In genomic region chr2:9897796-9898195, GRCh38 we compare ENCODE assay signal across 1 cellular context.
TF ChIP-seq lines count a peak whose summit lies in the region.

No MANE protein-coding gene starts in this region.

TF ChIP-seq in H1, 55 proteins besides CTCF, POLR2A, EP300 and RAD21:
- TF ChIP-seq KDM5A (IDR thresholded peaks at IDR 0.05; ENCODE audit: low read length) (no peak), NRF1 (IDR thresholded peaks at IDR 0.05; ENCODE audit: low read depth, low read length) (no peak), POU5F1 (IDR thresholded peaks at IDR 0.05; ENCODE audit: low read depth, low read length) (no peak), TCF12 (IDR thresholded peaks at IDR 0.05; ENCODE audit: low read depth, low read length) (no peak), CHD2 (IDR thresholded peaks at IDR 0.05; ENCODE audit: low read length) (no peak), JUND (IDR thresholded peaks at IDR 0.05; ENCODE audit: low read length) (no peak), RXRA (IDR thresholded peaks at IDR 0.05; ENCODE audit: insufficient read depth, low read depth, low read length) (no peak), CHD1 (IDR thresholded peaks at IDR 0.05; ENCODE audit: low read depth, low read length) (no peak), TAF7 (optimal IDR thresholded peaks at IDR 0.05; ENCODE audit: borderline replicate concordance, low read depth, low read length) (no peak), TBP (IDR thresholded peaks at IDR 0.05; ENCODE audit: low read depth, low read length) (no peak), CBX8 (IDR thresholded peaks at IDR 0.05; ENCODE audit: borderline replicate concordance, low read depth, low read length) (no peak), TEAD4 (IDR thresholded peaks at IDR 0.05; ENCODE audit: low read depth, low read length) (no peak), KDM1A (IDR thresholded peaks at IDR 0.05; ENCODE audit: borderline replicate concordance, low read length) (no peak), BRCA1 (IDR thresholded peaks at IDR 0.05; ENCODE audit: low read depth, low read length) (no peak), HDAC2 (IDR thresholded peaks at IDR 0.05; ENCODE audit: borderline replicate concordance in 1 of 2, low read depth in 2 of 2, low read length in 2 of 2) (no peak), CTBP2 (IDR thresholded peaks at IDR 0.05; ENCODE audit: borderline replicate concordance, insufficient read depth, insufficient read length, low read length) (no peak), MAX (IDR thresholded peaks at IDR 0.05) (no peak)
- TF ChIP-seq, protein P1, sequence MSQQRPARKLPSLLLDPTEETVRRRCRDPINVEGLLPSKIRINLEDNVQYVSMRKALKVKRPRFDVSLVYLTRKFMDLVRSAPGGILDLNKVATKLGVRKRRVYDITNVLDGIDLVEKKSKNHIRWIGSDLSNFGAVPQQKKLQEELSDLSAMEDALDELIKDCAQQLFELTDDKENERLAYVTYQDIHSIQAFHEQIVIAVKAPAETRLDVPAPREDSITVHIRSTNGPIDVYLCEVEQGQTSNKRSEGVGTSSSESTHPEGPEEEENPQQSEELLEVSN (IDR thresholded peaks at IDR 0.05), result no peak
